In genomic region chr10:5533098-5533731, GRCh38 we compare ENCODE assay signal across 1 cellular context.
TF ChIP-seq lines count a peak whose summit lies in the region.

No MANE protein-coding gene starts in this region.

TF ChIP-seq in IMR-90, 13 proteins besides CTCF, POLR2A, EP300 and RAD21 (continued from another document):
- TF ChIP-seq ELK1 (IDR thresholded peaks at IDR 0.05; ENCODE audit: borderline replicate concordance, low read depth, low read length) (no peak), CEBPB (IDR thresholded peaks at IDR 0.05; ENCODE audit: low read depth, low read length) (no peak), MXI1 (IDR thresholded peaks at IDR 0.05; ENCODE audit: borderline replicate concordance, low read depth, low read length) (no peak), MAZ (IDR thresholded peaks at IDR 0.05; ENCODE audit: borderline replicate concordance, low read depth, low read length) (no peak), FOS (IDR thresholded peaks at IDR 0.05; ENCODE audit: low read depth, low read length) (no peak)
